ENCODE assay signal across 9 cellular contexts in the genomic region with DNA sequence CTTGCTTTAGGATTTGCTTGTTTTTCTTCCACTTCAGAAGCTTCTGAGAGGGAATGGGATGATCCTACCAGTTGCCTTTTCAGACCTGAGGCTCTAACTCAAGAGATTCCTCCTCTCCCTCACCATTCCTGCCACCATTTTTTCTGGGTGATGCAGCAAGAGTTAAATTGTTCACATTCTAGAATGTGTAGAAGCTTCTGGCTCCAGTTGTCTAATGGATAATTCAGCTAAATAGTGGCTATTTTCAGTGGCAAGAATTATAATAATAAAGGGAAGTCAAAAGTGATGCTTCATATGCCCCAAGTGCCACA. TPM values are rescaled to one million over a fixed set of nuclear protein-coding genes. Genes with fewer than 3 reads are reported as not detected.
DNase-seq lines count a peak whose midpoint lies in the region; ATAC-seq, FAIRE-seq and TF ChIP-seq lines count a peak whose summit lies in the region.
"Had no signal": no experiment of that assay in that cellular context is flagged by ENCODE, and none has a peak within 500 bp of the region (broad histone marks: within the 10 kb centered on the region; RNA-seq: fewer than 3 reads in every experiment).

No MANE protein-coding gene starts in this region.

- TF ChIP-seq POLR2A in heart left ventricle (IDR thresholded peaks at IDR 0.05): no peak

- H3K27ac Mint-ChIP-seq in WTC11 (peak overlapping the region; percentile 98), memory B cell (peak overlapping the region; percentile 32), type B pancreatic cell (peak overlapping the region; percentile 57)

- DNase-seq in heart left ventricle (no peak), Right ventricle myocardium superior (no peak), WTC11 (ENCODE audit: low spot score) (no peak), memory B cell (ENCODE audit: low spot score in 2 of 2) (no peak), type B pancreatic cell (ENCODE audit: extremely low spot score, unreplicated experiment) (no peak), retina (no peak), frontal cortex (ENCODE audit: low spot score in 2 of 2) (no peak), NCI-H446 treated with DMSO at 0.1 percent for 48 hours (lab: John Stamatoyannopoulos, UW) (no peak)

- CTCF ChIA-PET in WTC11 (lab: Charles Lee): interaction anchor here (0.5 to 9.2 kb wide), 42 partner anchors 9 to 711 kb away, joined by 3 to 402 read pairs (median 4); partner anchors contain the start of genes CCDC9, DHX34 and ZC3H4

- H3K27me3 Mint-ChIP-seq in WTC11 (ENCODE audit: low read depth): no peaks in the 10 kb centered on the region
- H3K27me3 Mint-ChIP-seq in memory B cell: no peaks in the 10 kb centered on the region
- H3K27me3 Mint-ChIP-seq in type B pancreatic cell: no peaks in the 10 kb centered on the region
- H3K27me3 Mint-ChIP-seq: naive thymus-derived CD8-positive, alpha-beta T cell had no signal

- peaks cover 0 to 54% (median 41%) of the 10 kb centered on the region in 9 donors for H3K36me3 ChIP-seq in heart left ventricle

- intact Hi-C loops in heart left ventricle (cut with DNase I): loop anchor here in 8 of 10 donors (1.0 to 5.0 kb wide), 6 partner anchors 17 to 63 kb away; no protein-coding TSS in a partner anchor
- intact Hi-C loops in Right ventricle myocardium superior (cut with DNase I): loop anchor here (2.0 kb wide), 1 partner anchor 35 kb away; no protein-coding TSS in a partner anchor

- ATAC-seq in heart left ventricle (no peak), Right ventricle myocardium superior (ENCODE audit: poor library complexity) (no peak), WTC11 (no peak), memory B cell (ENCODE audit: low read depth) (no peak)

- H3K9me3 ChIP-seq in heart left ventricle: no peaks in the 10 kb centered on the region

- H3K9me3 Mint-ChIP-seq in WTC11 (no peaks in the 10 kb centered on the region), memory B cell (no peaks in the 10 kb centered on the region), type B pancreatic cell (no peaks in the 10 kb centered on the region)
- H3K9me3 Mint-ChIP-seq: naive thymus-derived CD8-positive, alpha-beta T cell had no signal

- H3K27ac ChIP-seq in heart left ventricle: peak overlapping the region in 8 of 12 donors; percentile 2 to 72 (median 51)

- H3K4me3 Mint-ChIP-seq in WTC11 (no peak overlapping the region), memory B cell (no peak overlapping the region), type B pancreatic cell (no peak overlapping the region)

- no peak overlapping the region for H3K4me3 ChIP-seq in heart left ventricle

- POLR2A ChIA-PET in WTC11 (lab: Charles Lee): interaction anchor here (1.1 to 3.6 kb wide), 6 partner anchors 8 to 46 kb away, joined by 3 to 29 read pairs (median 9); partner anchors contain the start of gene CCDC9

- no peak for TF ChIP-seq CTCF in heart left ventricle (IDR thresholded peaks at IDR 0.05)
- no peak for TF ChIP-seq CTCF in WTC11 (IDR thresholded peaks at IDR 0.05)
- TF ChIP-seq CTCF in type B pancreatic cell (conservative IDR thresholded peaks at IDR 0.05): no peak

- H3K36me3 Mint-ChIP-seq in WTC11 (peaks cover 41% of the 10 kb centered on the region), memory B cell (peaks cover 19% of the 10 kb centered on the region), type B pancreatic cell (peaks cover 28% of the 10 kb centered on the region)

- H3K4me1 Mint-ChIP-seq in WTC11 (peaks cover 20% of the 10 kb centered on the region), memory B cell (peaks cover 5% of the 10 kb centered on the region), type B pancreatic cell (ENCODE audit: unreplicated experiment) (peaks cover 6% of the 10 kb centered on the region)

- H3K4me1 ChIP-seq in heart left ventricle: peaks cover 0 to 24% (median 10%) of the 10 kb centered on the region in 12 donors

- no peak for FAIRE-seq in frontal cortex (lab: Jason Lieb, UNC)

- no peaks in the 10 kb centered on the region for H3K27me3 ChIP-seq in heart left ventricle

TF ChIP-seq in WTC11, 78 proteins besides CTCF, POLR2A, EP300 and RAD21:
- TF ChIP-seq CREB1 (CRISPR knock-in tag; IDR thresholded peaks at IDR 0.05) (no peak), ZNF425 (CRISPR knock-in tag; conservative IDR thresholded peaks at IDR 0.05) (no peak), KAT7 (CRISPR knock-in tag; IDR thresholded peaks at IDR 0.05; ENCODE audit: borderline replicate concordance) (no peak), NFYB (CRISPR knock-in tag; conservative IDR thresholded peaks at IDR 0.05; ENCODE audit: low read depth) (no peak), EMX1 (CRISPR knock-in tag; IDR thresholded peaks at IDR 0.05) (no peak), ZNF281 (CRISPR knock-in tag; IDR thresholded peaks at IDR 0.05) (no peak)
- TF ChIP-seq, protein P1, sequence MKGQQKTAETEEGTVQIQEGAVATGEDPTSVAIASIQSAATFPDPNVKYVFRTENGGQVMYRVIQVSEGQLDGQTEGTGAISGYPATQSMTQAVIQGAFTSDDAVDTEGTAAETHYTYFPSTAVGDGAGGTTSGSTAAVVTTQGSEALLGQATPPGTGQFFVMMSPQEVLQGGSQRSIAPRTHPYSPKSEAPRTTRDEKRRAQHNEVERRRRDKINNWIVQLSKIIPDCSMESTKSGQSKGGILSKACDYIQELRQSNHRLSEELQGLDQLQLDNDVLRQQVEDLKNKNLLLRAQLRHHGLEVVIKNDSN (CRISPR knock-in tag; IDR thresholded peaks at IDR 0.05): 0 out of 2 replicates have a peak, but pooled peaks have one; percentile 4
- TF ChIP-seq, protein P2, sequence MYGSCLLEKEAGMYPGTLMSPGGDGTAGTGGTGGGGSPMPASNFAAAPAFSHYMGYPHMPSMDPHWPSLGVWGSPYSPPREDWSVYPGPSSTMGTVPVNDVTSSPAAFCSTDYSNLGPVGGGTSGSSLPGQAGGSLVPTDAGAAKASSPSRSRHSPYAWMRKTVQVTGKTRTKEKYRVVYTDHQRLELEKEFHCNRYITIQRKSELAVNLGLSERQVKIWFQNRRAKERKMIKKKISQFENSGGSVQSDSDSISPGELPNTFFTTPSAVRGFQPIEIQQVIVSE (CRISPR knock-in tag; IDR thresholded peaks at IDR 0.05; ENCODE audit: borderline replicate concordance): no peak

RNA-seq across cellular contexts. Expression of gene BBC3, which starts 20.9 kb away (rescaled TPM):
- total RNA-seq in heart left ventricle (1 to 10 TPM; 1.9 to 5.4 (median 4.6) TPM), Right ventricle myocardium superior (3.8 TPM), WTC11 (2021) (29.4 to 49.5 TPM (median 32.2 TPM) in 3 replicates), type B pancreatic cell (ENCODE audit: low replicate concordance) (14.8 and 36.2 TPM in 2 replicates), frontal cortex (12.2 TPM)
- 1 to 10 TPM; 3.8 to 5.0 TPM for polyA plus RNA-seq in heart left ventricle

RNA-seq across cellular contexts. Expression of gene CCDC9, which starts 46.2 kb away (rescaled TPM):
- total RNA-seq in heart left ventricle (10 to 100 TPM in 8 of 9 donors, 1 to 10 TPM in 1; 6.7 to 23.8 (median 14.9) TPM), Right ventricle myocardium superior (16.3 TPM), WTC11 (2021) (30.4 to 37.7 TPM (median 33.0 TPM) in 3 replicates), type B pancreatic cell (ENCODE audit: low replicate concordance) (22.4 and 29.3 TPM in 2 replicates), frontal cortex (2.4 TPM)
- 10 to 100 TPM; 29.5 to 33.3 TPM for polyA plus RNA-seq in heart left ventricle

Comparison
In these comparisons a context has a peak if more than half of its experiments do, and no peak if none do; other contexts are left out.
1. H3K27ac Mint-ChIP-seq: peak in every context shown above with its lines; median percentile 98 in WTC11; 57 in type B pancreatic cell; 32 in memory B cell.